In genomic region chr18:24244698-24245097, GRCh38 we compare ENCODE assay signal across 4 cellular contexts.
"Had no signal": no experiment of that assay in that cellular context is flagged by ENCODE, and none has a peak within 500 bp of the region (broad histone marks: within the 10 kb centered on the region; RNA-seq: fewer than 3 reads in every experiment).

No MANE protein-coding gene starts in this region.

- DNase-seq: GM23248, H9, HCEC 1CT, IMR-90 had no signal

- H3K27ac ChIP-seq: GM23248 had no signal

- H3K4me3 ChIP-seq: GM23248 had no signal
